Comparison of ENCODE assay signal across 9 cellular contexts in the genomic region with DNA sequence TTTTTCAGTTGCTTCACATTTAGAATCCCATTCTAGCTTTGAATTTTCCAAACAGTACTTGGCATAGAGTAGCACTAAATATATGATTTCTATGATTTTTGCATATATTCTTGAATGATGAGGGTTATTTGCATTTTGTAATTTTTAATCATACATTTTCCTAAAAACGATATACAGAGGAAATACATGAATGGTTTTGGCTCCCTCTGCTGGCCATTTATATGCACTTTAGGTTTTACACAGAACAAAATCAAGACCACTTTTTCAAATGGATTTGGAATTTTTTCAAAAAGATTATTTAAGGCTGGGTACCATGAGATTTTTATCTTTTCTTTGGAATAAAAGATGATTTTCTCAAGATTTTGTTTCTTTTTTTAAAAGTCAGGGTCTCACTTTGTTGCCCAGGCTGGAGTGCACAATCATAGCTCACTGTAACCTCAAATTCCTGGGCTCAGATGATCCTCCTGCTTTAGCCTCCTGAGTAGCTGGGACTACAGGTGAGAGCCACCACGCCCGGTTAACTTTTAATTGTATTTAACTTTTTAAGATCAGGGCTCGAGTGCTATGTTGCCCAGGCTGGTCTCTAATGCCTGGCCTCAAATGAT. TPM values are rescaled to one million over a fixed set of nuclear protein-coding genes. Genes with fewer than 3 reads are reported as not detected.
DNase-seq lines count a peak whose midpoint lies in the region; ATAC-seq, FAIRE-seq and TF ChIP-seq lines count a peak whose summit lies in the region.
"Had no signal": no experiment of that assay in that cellular context is flagged by ENCODE, and none has a peak within 500 bp of the region (broad histone marks: within the 10 kb centered on the region; RNA-seq: fewer than 3 reads in every experiment).

No MANE protein-coding gene starts in this region.

- POLR2A ChIA-PET in activated CD4-positive, alpha-beta T cell treated with anti-CD3 and anti-CD28 coated beads, Interleukin-2, amount 10 ng/mL, durations not matched to agents 7 days and 5 days (lab: Charles Lee): no interaction called here

- no peak overlapping the region for H3K27ac ChIP-seq in gastrocnemius medialis

- no peaks in the 10 kb centered on the region for H3K9me3 Mint-ChIP-seq in activated CD4-positive, alpha-beta T cell treated with anti-CD3 and anti-CD28 coated beads, Interleukin-2, amount 10 ng/mL, durations not matched to agents 7 days and 5 days
- H3K9me3 Mint-ChIP-seq: activated naive CD8-positive, alpha-beta T cell treated with anti-CD3 and anti-CD28 coated beads, Interleukin-2, amount 10 ng/mL, durations not matched to agents 7 days and 5 days had no signal

- H3K4me3 Mint-ChIP-seq in activated CD4-positive, alpha-beta T cell treated with anti-CD3 and anti-CD28 coated beads, Interleukin-2, amount 10 ng/mL, durations not matched to agents 7 days and 5 days: no peak overlapping the region
- H3K4me3 Mint-ChIP-seq: activated naive CD8-positive, alpha-beta T cell treated with anti-CD3 and anti-CD28 coated beads, Interleukin-2, amount 10 ng/mL, durations not matched to agents 7 days and 5 days had no signal

- intact Hi-C loops in gastrocnemius medialis (cut with DNase I; ENCODE audit: low total_unique reads): loop anchor here (2.0 kb wide), 1 partner anchor 433 kb away; no protein-coding TSS in a partner anchor

- peaks cover 0 to 3% (median 0%) of the 10 kb centered on the region in 3 donors for H3K27me3 ChIP-seq in gastrocnemius medialis

- no peak overlapping the region for H3K27ac Mint-ChIP-seq in activated CD4-positive, alpha-beta T cell treated with anti-CD3 and anti-CD28 coated beads, Interleukin-2, amount 10 ng/mL, durations not matched to agents 7 days and 5 days
- H3K27ac Mint-ChIP-seq: activated naive CD8-positive, alpha-beta T cell treated with anti-CD3 and anti-CD28 coated beads, Interleukin-2, amount 10 ng/mL, durations not matched to agents 7 days and 5 days had no signal

- DNase-seq in NCI-H2171 treated with DMSO at 0.1 percent for 48 hours (lab: John Stamatoyannopoulos, UW) (peak; percentile 25), NCI-H2171 (lab: John Stamatoyannopoulos, UW) (no peak), GM19239 (ENCODE audit: insufficient read length, low spot score) (no peak), NAMALWA (ENCODE audit: low spot score) (peak; percentile 77), glomerular visceral epithelial cell (ENCODE audit: extremely low spot score) (peak; percentile 63), gastrocnemius medialis (no peak), GM19238 (ENCODE audit: insufficient read length, low spot score) (no peak)
- peak; percentile 18 for DNase-seq in activated CD4-positive, alpha-beta T cell treated with anti-CD3 and anti-CD28 coated beads, Interleukin-2, amount 10 ng/mL, durations not matched to agents 7 days and 5 days
- DNase-seq: activated naive CD8-positive, alpha-beta T cell treated with anti-CD3 and anti-CD28 coated beads, Interleukin-2, amount 10 ng/mL, durations not matched to agents 7 days and 5 days had no signal

- ATAC-seq in gastrocnemius medialis: no peak

- H3K4me1 ChIP-seq in gastrocnemius medialis: no peaks in the 10 kb centered on the region

- H3K4me1 Mint-ChIP-seq in activated CD4-positive, alpha-beta T cell treated with anti-CD3 and anti-CD28 coated beads, Interleukin-2, amount 10 ng/mL, durations not matched to agents 7 days and 5 days: no peaks in the 10 kb centered on the region

- in situ Hi-C loops in gastrocnemius medialis (cut with MboI; ENCODE audit: low sequenced_read_pairs in 4 of 4): loop anchor here in 2 of 4 donors (25.0 kb wide), 2 partner anchors 181 to 781 kb away; partner anchors contain the start of gene CCDC112 (in 1 of the 2)

- H3K27me3 Mint-ChIP-seq in activated CD4-positive, alpha-beta T cell treated with anti-CD3 and anti-CD28 coated beads, Interleukin-2, amount 10 ng/mL, durations not matched to agents 7 days and 5 days: peaks cover 24% of the 10 kb centered on the region

- CTCF ChIA-PET in activated CD4-positive, alpha-beta T cell treated with anti-CD3 and anti-CD28 coated beads, Interleukin-2, amount 10 ng/mL, durations not matched to agents 7 days and 5 days (lab: Charles Lee): no interaction called here

- FAIRE-seq in GM19239 (lab: Jason Lieb, UNC): peak; percentile 76

- no peaks in the 10 kb centered on the region for H3K9me3 ChIP-seq in gastrocnemius medialis

- peak; percentile 54 to 83 (median 81) for TF ChIP-seq CTCF in gastrocnemius medialis (IDR thresholded peaks at IDR 0.05 in 4 of 5, conservative IDR thresholded peaks at IDR 0.05 in 1 of 5)

- TF ChIP-seq POLR2A in gastrocnemius medialis (IDR thresholded peaks at IDR 0.05): no peak

- H3K36me3 ChIP-seq in gastrocnemius medialis: no peaks in the 10 kb centered on the region

- H3K4me3 ChIP-seq in gastrocnemius medialis: no peak overlapping the region

- no peaks in the 10 kb centered on the region for H3K36me3 Mint-ChIP-seq in activated CD4-positive, alpha-beta T cell treated with anti-CD3 and anti-CD28 coated beads, Interleukin-2, amount 10 ng/mL, durations not matched to agents 7 days and 5 days (ENCODE audit: low read depth)
- H3K36me3 Mint-ChIP-seq: activated naive CD8-positive, alpha-beta T cell treated with anti-CD3 and anti-CD28 coated beads, Interleukin-2, amount 10 ng/mL, durations not matched to agents 7 days and 5 days had no signal

RNA-seq across cellular contexts. Expression of gene COMMD10, which starts 16.7 kb away (rescaled TPM):
- 10 to 100 TPM; 24.8 to 27.3 TPM for total RNA-seq in activated CD4-positive, alpha-beta T cell treated with anti-CD3 and anti-CD28 coated beads, Interleukin-2, amount 10 ng/mL, durations not matched to agents 7 days and 5 days
- total RNA-seq in gastrocnemius medialis: 10 to 100 TPM; 10.6 to 34.6 (median 15.2) TPM

RNA-seq across cellular contexts. Expression of gene ARL14EPL, which starts 35.9 kb away (rescaled TPM):
- total RNA-seq in activated CD4-positive, alpha-beta T cell treated with anti-CD3 and anti-CD28 coated beads, Interleukin-2, amount 10 ng/mL, durations not matched to agents 7 days and 5 days: not detected
- under 1 TPM in 2 of 4 donors, not detected in 2; 0.11 to 0.82 TPM for total RNA-seq in gastrocnemius medialis
- total RNA-seq: activated naive CD8-positive, alpha-beta T cell treated with anti-CD3 and anti-CD28 coated beads, Interleukin-2, amount 10 ng/mL, durations not matched to agents 7 days and 5 days had no signal

Comparison
In these comparisons a context has a peak if more than half of its experiments do, and no peak if none do; other contexts are left out.
1. DNase-seq: peak in NCI-H2171 treated with DMSO at 0.1 percent for 48 hours (single experiment), NAMALWA (single experiment), activated CD4-positive, alpha-beta T cell treated with anti-CD3 and anti-CD28 coated beads, Interleukin-2, amount 10 ng/mL, durations not matched to agents 7 days and 5 days (single experiment) and glomerular visceral epithelial cell (single experiment); none in NCI-H2171 (single experiment), GM19239 (single experiment), gastrocnemius medialis (0 of 2) and GM19238 (single experiment).